Comparison of ENCODE assay signal across 19 cellular contexts in genomic region chrX:118588715-118589114, GRCh38.
"Had no signal": no experiment of that assay in that cellular context is flagged by ENCODE, and none has a peak within 500 bp of the region (broad histone marks: within the 10 kb centered on the region; RNA-seq: fewer than 3 reads in every experiment).

No MANE protein-coding gene starts in this region.

- H3K36me3 ChIP-seq: breast epithelium, colonic mucosa had no signal

- H3K4me1 ChIP-seq: breast epithelium, colonic mucosa had no signal

- H3K9me3 ChIP-seq: breast epithelium, colonic mucosa had no signal

- H3K27ac ChIP-seq: breast epithelium, colonic mucosa, SK-N-MC had no signal

- DNase-seq: activated CD4-positive, alpha-beta T cell treated with anti-CD3 and anti-CD28 coated beads for 4 hours; activated T-cell treated with anti-CD3 and anti-CD28 coated beads for 4 hours; anterior cingulate cortex; caudate nucleus; colonic mucosa; KG1; NCI-H1092; NCI-H1417; NCI-H1930; NCI-H2171; NCI-H2227 treated with DMSO at 0.1 percent for 48 hours; NCI-H446 treated with DMSO at 0.1 percent for 48 hours; NCI-H526; NCI-H82 had no signal

- H3K27me3 ChIP-seq: colonic mucosa had no signal

- ATAC-seq: activated CD4-positive, CD25-positive, alpha-beta regulatory T cell treated with anti-CD3 and anti-CD28 coated beads, Interleukin-2, amount 50 U/mL, for 24 hours; activated naive CD4-positive, alpha-beta T cell treated with anti-CD3 and anti-CD28 coated beads, Interleukin-2, amount 50 U/mL, for 72 hours; Right ventricle myocardium inferior had no signal

- H3K9me3 Mint-ChIP-seq: activated naive CD4-positive, alpha-beta T cell treated with anti-CD3 and anti-CD28 coated beads, Interleukin-2, amount 50 U/mL, for 72 hours had no signal

- H3K4me3 ChIP-seq: breast epithelium, colonic mucosa, SK-N-MC had no signal
